9 cellular contexts compared by ENCODE assay signal in genomic region chr12:125185740-125186470, GRCh38. TPM values are rescaled to one million over a fixed set of nuclear protein-coding genes. Genes with fewer than 3 reads are reported as not detected.
DNase-seq lines count a peak whose midpoint lies in the region; ATAC-seq and TF ChIP-seq lines count a peak whose summit lies in the region.
"Had no signal": no experiment of that assay in that cellular context is flagged by ENCODE, and none has a peak within 500 bp of the region (broad histone marks: within the 10 kb centered on the region; RNA-seq: fewer than 3 reads in every experiment).

TMEM132B (plus strand) TSS chr12:125186386.

- peak; percentile 73 for DNase-seq in COLO668 (lab: John Stamatoyannopoulos, UW; ENCODE audit: unreplicated experiment)
- DNase-seq in M059J (ENCODE audit: low read depth): peak; percentile 54
- DNase-seq in T-helper 2 cell treated with Interferon-gamma antibody and Interleukin-4, amounts not matched to agents 5 μg/mL and 100 μg/mL, for 36 hours (ENCODE audit: low spot score): peak; percentile 46
- peak; percentile 86 for DNase-seq in colonic mucosa
- peak; percentile 75 for DNase-seq in left lobe of liver (ENCODE audit: low spot score)
- peak; percentile 47 to 51 for DNase-seq in stimulated activated CD8-positive, alpha-beta memory T cell treated with anti-CD3 and anti-CD28 coated beads, Interleukin-15, amount 100 ng/mL, for 48 hours (ENCODE audit: low read depth in 2 of 2)

- ATAC-seq in GM19467 (IDR thresholded peaks at IDR 0.05; ENCODE audit: unreplicated experiment) (peak; percentile 51), left lobe of liver (peak; percentile 93), GM19324 (IDR thresholded peaks at IDR 0.05; ENCODE audit: low FRiP score, unreplicated experiment) (no peak)

- H3K36me3 ChIP-seq in colonic mucosa: no peaks in the 10 kb centered on the region

- no peak within 1 kb of the TSS for H3K9ac ChIP-seq in colonic mucosa (ENCODE audit: low read depth in 2 of 2, low read length in 2 of 2)

- H3K27ac Mint-ChIP-seq in T-helper 2 cell treated with Interferon-gamma antibody and Interleukin-4, amounts not matched to agents 5 μg/mL and 100 μg/mL, for 36 hours: no peak within 1 kb of the TSS

- peaks cover 4% of the 10 kb centered on the region for H3K4me1 ChIP-seq in colonic mucosa

- peaks cover 63% of the 10 kb centered on the region for H3K27me3 Mint-ChIP-seq in T-helper 2 cell treated with Interferon-gamma antibody and Interleukin-4, amounts not matched to agents 5 μg/mL and 100 μg/mL, for 36 hours (ENCODE audit: low read depth)

- no peak for TF ChIP-seq CTCF in colonic mucosa (IDR thresholded peaks at IDR 0.05)

- H3K9me3 ChIP-seq in colonic mucosa: no peaks in the 10 kb centered on the region

- peak within 1 kb of the TSS; percentile 15 for H3K4me3 ChIP-seq in colonic mucosa

- H3K9me3 Mint-ChIP-seq in T-helper 2 cell treated with Interferon-gamma antibody and Interleukin-4, amounts not matched to agents 5 μg/mL and 100 μg/mL, for 36 hours: no peaks in the 10 kb centered on the region

- H3K27me3 ChIP-seq in colonic mucosa: peaks cover 55% of the 10 kb centered on the region

- H3K27ac ChIP-seq in colonic mucosa: no peak within 1 kb of the TSS

- intact Hi-C loops in colonic mucosa (cut with DNase I): loop anchor here (10.0 kb wide), 3 partner anchors 91 to 1699 kb away; no protein-coding TSS in a partner anchor

- H3K4me1 Mint-ChIP-seq in T-helper 2 cell treated with Interferon-gamma antibody and Interleukin-4, amounts not matched to agents 5 μg/mL and 100 μg/mL, for 36 hours (ENCODE audit: low read depth): peaks cover 7% of the 10 kb centered on the region

- H3K36me3 Mint-ChIP-seq in T-helper 2 cell treated with Interferon-gamma antibody and Interleukin-4, amounts not matched to agents 5 μg/mL and 100 μg/mL, for 36 hours (ENCODE audit: low read depth): no peaks in the 10 kb centered on the region

- peak within 1 kb of the TSS; percentile 15 for H3K4me3 Mint-ChIP-seq in T-helper 2 cell treated with Interferon-gamma antibody and Interleukin-4, amounts not matched to agents 5 μg/mL and 100 μg/mL, for 36 hours

RNA-seq across cellular contexts. Expression of gene TMEM132B, which starts in this region (rescaled TPM):
- total RNA-seq in M059J (2014; rRNA removed; shearing (Covaris generic)): 0.02 TPM in 1 of 2 replicates, not detected in the other
- total RNA-seq in colonic mucosa (1 to 10 TPM in 1 of 2 donors, under 1 TPM in 1; 0.57 to 1.2 TPM), left lobe of liver (0.15 TPM)
- total RNA-seq: T-helper 2 cell treated with Interferon-gamma antibody and Interleukin-4, amounts not matched to agents 100 ng/mL and 5 ng/mL, for 36 hours had no signal

Comparison
In these comparisons a context has a peak if more than half of its experiments do, and no peak if none do; other contexts are left out.
1. Peak in DNase-seq in M059J; RNA of the gene not detected or under 1 TPM.
2. Peak in DNase-seq and ATAC-seq in left lobe of liver; RNA of the gene not detected or under 1 TPM.